1 cellular context compared by ENCODE assay signal in genomic region chr6:15331143-15331542, GRCh38.
TF ChIP-seq lines count a peak whose summit lies in the region.

No MANE protein-coding gene starts in this region.

TF ChIP-seq in HepG2, 621 proteins besides CTCF, POLR2A, EP300 and RAD21 (continued from another document):
- no peak for TF ChIP-seq ZFP91 (CRISPR knock-in tag; IDR thresholded peaks at IDR 0.05; ENCODE audit: borderline replicate concordance)
- no peak for TF ChIP-seq CEBPZ (IDR thresholded peaks at IDR 0.05; ENCODE audit: low read length)
- TF ChIP-seq ARID4A (CRISPR knock-in tag; IDR thresholded peaks at IDR 0.05; ENCODE audit: borderline replicate concordance), result no peak
- peak; percentile 84 for TF ChIP-seq NR2F1 (CRISPR knock-in tag; IDR thresholded peaks at IDR 0.05)
- no peak for TF ChIP-seq CBX2 (IDR thresholded peaks at IDR 0.05; ENCODE audit: low read depth, low read length)
- no peak for TF ChIP-seq CBX2 (CRISPR knock-in tag; IDR thresholded peaks at IDR 0.05; ENCODE audit: low read depth)
- no peak for TF ChIP-seq TBL1XR1 (IDR thresholded peaks at IDR 0.05; ENCODE audit: borderline replicate concordance, low read length, partially characterized antibody)
- no peak for TF ChIP-seq ZNF891 (CRISPR knock-in tag; IDR thresholded peaks at IDR 0.05)
- no peak for TF ChIP-seq ZNF703 (CRISPR knock-in tag; IDR thresholded peaks at IDR 0.05; ENCODE audit: borderline replicate concordance)
- TF ChIP-seq AGO2 (optimal IDR thresholded peaks at IDR 0.05; ENCODE audit: low read depth, low read length), result no peak
- TF ChIP-seq RFXAP (CRISPR knock-in tag; IDR thresholded peaks at IDR 0.05; ENCODE audit: borderline replicate concordance), result no peak
- no peak for TF ChIP-seq KDM1A (CRISPR knock-in tag; IDR thresholded peaks at IDR 0.05)
- no peak for TF ChIP-seq TEF (CRISPR knock-in tag; IDR thresholded peaks at IDR 0.05)
- no peak; the same call in 1 of the 2 replicates for TF ChIP-seq POGZ (CRISPR knock-in tag; IDR thresholded peaks at IDR 0.05)
- peak; percentile 76; the same call in 1 of the 2 replicates for TF ChIP-seq HIC2 (CRISPR knock-in tag; IDR thresholded peaks at IDR 0.05; ENCODE audit: low read depth)
- TF ChIP-seq DNMT3B (CRISPR knock-in tag; conservative IDR thresholded peaks at IDR 0.05), result no peak
- no peak for TF ChIP-seq MYC (CRISPR knock-in tag; IDR thresholded peaks at IDR 0.05; ENCODE audit: borderline replicate concordance)
- TF ChIP-seq, protein P1, sequence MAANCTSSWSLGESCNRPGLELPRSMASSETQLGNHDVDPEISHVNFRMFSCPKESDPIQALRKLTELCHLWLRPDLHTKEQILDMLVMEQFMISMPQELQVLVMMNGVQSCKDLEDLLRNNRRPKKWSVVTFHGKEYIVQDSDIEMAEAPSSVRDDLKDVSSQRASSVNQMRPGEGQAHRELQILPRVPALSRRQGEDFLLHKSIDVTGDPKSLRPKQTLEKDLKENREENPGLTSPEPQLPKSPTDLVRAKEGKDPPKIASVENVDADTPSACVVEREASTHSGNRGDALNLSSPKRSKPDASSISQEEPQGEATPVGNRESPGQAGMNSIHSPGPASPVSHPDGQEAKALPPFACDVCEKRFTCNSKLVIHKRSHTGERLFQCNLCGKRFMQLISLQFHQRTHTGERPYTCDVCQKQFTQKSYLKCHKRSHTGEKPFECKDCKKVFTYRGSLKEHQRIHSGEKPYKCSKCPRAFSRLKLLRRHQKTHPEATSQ (CRISPR knock-in tag; IDR thresholded peaks at IDR 0.05; ENCODE audit: borderline replicate concordance), result no peak
- TF ChIP-seq ZNF276 (CRISPR knock-in tag; IDR thresholded peaks at IDR 0.05; ENCODE audit: low read depth), result no peak
- TF ChIP-seq CCAR2 (optimal IDR thresholded peaks at IDR 0.05; ENCODE audit: low read depth, low read length), result no peak
- no peak for TF ChIP-seq HMG20B (CRISPR knock-in tag; conservative IDR thresholded peaks at IDR 0.05)
- no peak; the same call in 1 of the 2 replicates for TF ChIP-seq ZNF12 (CRISPR knock-in tag; IDR thresholded peaks at IDR 0.05)
- no peak for TF ChIP-seq SRSF4 (IDR thresholded peaks at IDR 0.05; ENCODE audit: low read depth, low read length, poor library complexity, severe bottlenecking)
- TF ChIP-seq JUN (CRISPR knock-in tag; IDR thresholded peaks at IDR 0.05), result 0 out of 2 replicates have a peak, but pooled peaks have one; percentile 20
- peak; percentile 87 for TF ChIP-seq JUND (CRISPR knock-in tag; IDR thresholded peaks at IDR 0.05)
- TF ChIP-seq HBP1 (CRISPR knock-in tag; IDR thresholded peaks at IDR 0.05; ENCODE audit: low read depth), result no peak
- no peak for TF ChIP-seq ZNF570 (CRISPR knock-in tag; IDR thresholded peaks at IDR 0.05; ENCODE audit: borderline replicate concordance)
- no peak for TF ChIP-seq ZNF605 (CRISPR knock-in tag; IDR thresholded peaks at IDR 0.05)
- no peak for TF ChIP-seq AHR (CRISPR knock-in tag; IDR thresholded peaks at IDR 0.05)
- no peak for TF ChIP-seq ZNF260 (CRISPR knock-in tag; IDR thresholded peaks at IDR 0.05; ENCODE audit: borderline replicate concordance, low read depth)
- no peak for TF ChIP-seq ZKSCAN8 (CRISPR knock-in tag; IDR thresholded peaks at IDR 0.05; ENCODE audit: borderline replicate concordance)
- TF ChIP-seq CENPBD1 (CRISPR knock-in tag; IDR thresholded peaks at IDR 0.05; ENCODE audit: borderline replicate concordance, low read depth), result no peak
- TF ChIP-seq, protein P2, sequence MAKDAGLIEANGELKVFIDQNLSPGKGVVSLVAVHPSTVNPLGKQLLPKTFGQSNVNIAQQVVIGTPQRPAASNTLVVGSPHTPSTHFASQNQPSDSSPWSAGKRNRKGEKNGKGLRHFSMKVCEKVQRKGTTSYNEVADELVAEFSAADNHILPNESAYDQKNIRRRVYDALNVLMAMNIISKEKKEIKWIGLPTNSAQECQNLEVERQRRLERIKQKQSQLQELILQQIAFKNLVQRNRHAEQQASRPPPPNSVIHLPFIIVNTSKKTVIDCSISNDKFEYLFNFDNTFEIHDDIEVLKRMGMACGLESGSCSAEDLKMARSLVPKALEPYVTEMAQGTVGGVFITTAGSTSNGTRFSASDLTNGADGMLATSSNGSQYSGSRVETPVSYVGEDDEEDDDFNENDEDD (CRISPR knock-in tag; IDR thresholded peaks at IDR 0.05; ENCODE audit: borderline replicate concordance), result no peak
- no peak for TF ChIP-seq ZNF501 (CRISPR knock-in tag; IDR thresholded peaks at IDR 0.05)
- TF ChIP-seq ZNF180 (CRISPR knock-in tag; IDR thresholded peaks at IDR 0.05; ENCODE audit: borderline replicate concordance, low read depth), result no peak
- no peak for TF ChIP-seq NFE2L2 (IDR thresholded peaks at IDR 0.05; ENCODE audit: low read length)
- TF ChIP-seq ZMAT3 (CRISPR knock-in tag; conservative IDR thresholded peaks at IDR 0.05), result no peak
- no peak for TF ChIP-seq ZNF160 (CRISPR knock-in tag; IDR thresholded peaks at IDR 0.05)
- 0 out of 2 replicates have a peak, but pooled peaks have one; percentile 37 for TF ChIP-seq MED1 (CRISPR knock-in tag; IDR thresholded peaks at IDR 0.05)
- TF ChIP-seq ZNF780A (CRISPR knock-in tag; IDR thresholded peaks at IDR 0.05), result no peak
- no peak for TF ChIP-seq ZNF138 (CRISPR knock-in tag; IDR thresholded peaks at IDR 0.05; ENCODE audit: low read depth)
